Comparison of ENCODE assay signal across 14 cellular contexts in the genomic region with DNA sequence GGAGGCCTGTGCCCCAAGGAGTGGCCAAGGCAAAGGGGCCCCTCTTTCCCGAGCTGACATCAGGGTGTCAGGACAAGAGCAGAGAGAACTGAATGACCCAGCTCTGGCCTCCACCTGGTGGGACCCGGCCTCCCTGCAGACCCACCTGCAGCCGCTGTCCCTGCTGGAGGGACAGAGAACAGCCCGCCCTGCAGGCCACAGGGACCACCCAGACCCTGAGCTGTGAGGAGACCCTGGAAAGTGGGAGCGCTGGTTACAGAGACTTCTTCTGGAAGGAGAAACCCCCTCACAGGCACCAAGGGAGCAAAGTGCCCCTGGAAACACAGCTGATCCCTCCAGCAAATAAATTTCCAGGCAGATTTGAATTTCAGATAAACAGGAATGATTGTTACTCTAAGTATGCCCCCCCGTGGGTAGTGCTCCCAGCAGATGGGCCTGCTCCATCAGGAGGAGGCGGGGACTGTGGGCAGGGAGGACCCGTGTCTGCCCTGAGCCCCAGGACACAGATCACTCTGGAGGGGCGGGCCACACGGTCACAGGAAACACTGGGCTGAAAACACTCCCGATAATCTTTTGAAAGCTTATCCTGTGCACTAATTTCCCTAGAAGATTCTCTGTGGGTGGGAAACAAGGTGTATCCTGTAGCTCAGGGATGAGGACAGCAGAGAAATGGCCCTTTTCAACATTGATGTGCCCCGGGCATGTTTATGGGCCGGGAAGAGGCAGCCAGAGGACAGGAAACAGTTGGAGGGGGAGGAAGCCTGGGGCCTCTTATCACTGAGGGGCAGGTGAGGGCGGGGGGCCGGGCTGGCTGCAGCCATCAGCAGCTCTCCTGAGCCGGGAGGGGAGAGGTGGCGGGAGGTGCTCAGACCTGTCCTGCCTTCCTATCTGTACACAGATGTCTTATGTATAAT.
DNase-seq lines count a peak whose midpoint lies in the region; ATAC-seq, FAIRE-seq and TF ChIP-seq lines count a peak whose summit lies in the region.
"Had no signal": no experiment of that assay in that cellular context is flagged by ENCODE, and none has a peak within 500 bp of the region (broad histone marks: within the 10 kb centered on the region; RNA-seq: fewer than 3 reads in every experiment).

No MANE protein-coding gene starts in this region.

- no peak overlapping the region for H3K4me3 Mint-ChIP-seq in natural killer cell treated with Interleukin-12 subunit alpha and Interleukin-12 subunit beta and Interleukin-15 and Interleukin-18, amount 100 ng/mL, for 72 hours
- H3K4me3 Mint-ChIP-seq: activated naive CD4-positive, alpha-beta T cell treated with anti-CD3 and anti-CD28 coated beads for 36 hours; stimulated activated effector memory CD8-positive, alpha-beta T cell treated with anti-CD3 and anti-CD28 coated beads, Interleukin-12 subunit alpha, Interleukin-12 subunit beta, amount 100 ng/mL, for 72 hours had no signal

- no peaks in the 10 kb centered on the region for H3K9me3 Mint-ChIP-seq in natural killer cell treated with Interleukin-12 subunit alpha and Interleukin-12 subunit beta and Interleukin-15 and Interleukin-18, amount 100 ng/mL, for 72 hours
- H3K9me3 Mint-ChIP-seq: stimulated activated effector memory CD8-positive, alpha-beta T cell treated with anti-CD3 and anti-CD28 coated beads, Interleukin-12 subunit alpha, Interleukin-12 subunit beta, amount 100 ng/mL, for 72 hours had no signal

- H3K27ac Mint-ChIP-seq in natural killer cell treated with Interleukin-12 subunit alpha and Interleukin-12 subunit beta and Interleukin-15 and Interleukin-18, amount 100 ng/mL, for 72 hours: no peak overlapping the region
- H3K27ac Mint-ChIP-seq: activated naive CD4-positive, alpha-beta T cell treated with anti-CD3 and anti-CD28 coated beads for 36 hours; stimulated activated effector memory CD8-positive, alpha-beta T cell treated with anti-CD3 and anti-CD28 coated beads, Interleukin-12 subunit alpha, Interleukin-12 subunit beta, amount 100 ng/mL, for 72 hours had no signal

- WGBS in thyroid gland, 2 donors: 36 to 53% methylated on average over 11 to 17 of the region's 17 CpGs

- H3K9me3 ChIP-seq in kidney (ENCODE audit: control insufficient read depth in 1 of 2, low read length in 2 of 2): no peaks in the 10 kb centered on the region
- no peaks in the 10 kb centered on the region for H3K9me3 ChIP-seq in thyroid gland
- H3K9me3 ChIP-seq: SJCRH30 had no signal

- peaks cover 20 to 24% of the 10 kb centered on the region in 2 donors for H3K27me3 Mint-ChIP-seq in natural killer cell treated with Interleukin-12 subunit alpha and Interleukin-12 subunit beta and Interleukin-15 and Interleukin-18, amount 100 ng/mL, for 72 hours

- no peaks in the 10 kb centered on the region for H3K36me3 ChIP-seq in kidney (ENCODE audit: control insufficient read depth in 1 of 2, insufficient read depth in 2 of 2, low read length in 2 of 2)
- H3K36me3 ChIP-seq in thyroid gland: no peaks in the 10 kb centered on the region
- H3K36me3 ChIP-seq: SJCRH30 had no signal

- TF ChIP-seq POLR2A in thyroid gland (IDR thresholded peaks at IDR 0.05): no peak

- H3K27me3 ChIP-seq in thyroid gland: no peaks in the 10 kb centered on the region
- H3K27me3 ChIP-seq: SJCRH30 had no signal

- peak overlapping the region in 1 of 2 donors; percentile 12 for H3K9ac ChIP-seq in kidney (ENCODE audit: low read length in 2 of 2)

- no peaks in the 10 kb centered on the region for H3K4me1 ChIP-seq in kidney (ENCODE audit: control insufficient read depth in 1 of 2, insufficient read depth in 1 of 2, low read depth in 1 of 2, low read length in 2 of 2)
- H3K4me1 ChIP-seq in thyroid gland: peaks cover 7 to 8% of the 10 kb centered on the region in 2 donors
- H3K4me1 ChIP-seq: SJCRH30 had no signal

- no peak for ATAC-seq in natural killer cell treated with Interleukin-12 subunit alpha and Interleukin-12 subunit beta and Interleukin-15 and Interleukin-18, amount 100 ng/mL, for 72 hours
- ATAC-seq: stimulated activated effector memory CD8-positive, alpha-beta T cell treated with anti-CD3 and anti-CD28 coated beads, Interleukin-12 subunit alpha, Interleukin-12 subunit beta, amount 100 ng/mL, for 72 hours had no signal

- peak; percentile 36 for DNase-seq in DMS 273 (lab: John Stamatoyannopoulos, UW; ENCODE audit: unreplicated experiment)
- no peak for DNase-seq in DMS 273 treated with DMSO at 0.1 percent for 48 hours (lab: John Stamatoyannopoulos, UW)
- peak; percentile 86 for DNase-seq in kidney
- peak; percentile 55 to 61 for DNase-seq in thyroid gland
- no peak for DNase-seq in natural killer cell treated with Interleukin-12 subunit alpha and Interleukin-12 subunit beta and Interleukin-15 and Interleukin-18, amount 100 ng/mL, for 72 hours (ENCODE audit: low spot score)
- no peak for DNase-seq in NCI-H1105 treated with DMSO at 0.1 percent for 48 hours (lab: John Stamatoyannopoulos, UW)
- DNase-seq in NCI-H2081 (lab: John Stamatoyannopoulos, UW): no peak
- DNase-seq: activated CD4-positive, alpha-beta T cell treated with anti-CD3 and anti-CD28 coated beads, Interleukin-2, amount 50 U/mL, for 4 hours; activated naive CD4-positive, alpha-beta T cell treated with anti-CD3 and anti-CD28 coated beads for 36 hours; cortex of kidney had no signal

- TF ChIP-seq CTCF in VCaP (conservative IDR thresholded peaks at IDR 0.05) (no peak), kidney (IDR thresholded peaks at IDR 0.05; ENCODE audit: borderline replicate concordance, extremely low read depth, insufficient read depth) (no peak), thyroid gland (IDR thresholded peaks at IDR 0.05) (no peak)

- H3K36me3 Mint-ChIP-seq in natural killer cell treated with Interleukin-12 subunit alpha and Interleukin-12 subunit beta and Interleukin-15 and Interleukin-18, amount 100 ng/mL, for 72 hours: no peaks in the 10 kb centered on the region
- H3K36me3 Mint-ChIP-seq: stimulated activated effector memory CD8-positive, alpha-beta T cell treated with anti-CD3 and anti-CD28 coated beads, Interleukin-12 subunit alpha, Interleukin-12 subunit beta, amount 100 ng/mL, for 72 hours had no signal

- H3K4me1 Mint-ChIP-seq in natural killer cell treated with Interleukin-12 subunit alpha and Interleukin-12 subunit beta and Interleukin-15 and Interleukin-18, amount 100 ng/mL, for 72 hours (ENCODE audit: low read depth in 2 of 2): no peaks in the 10 kb centered on the region
- H3K4me1 Mint-ChIP-seq: stimulated activated effector memory CD8-positive, alpha-beta T cell treated with anti-CD3 and anti-CD28 coated beads, Interleukin-12 subunit alpha, Interleukin-12 subunit beta, amount 100 ng/mL, for 72 hours had no signal

- intact Hi-C loops in kidney (cut with DNase I): no loop called here
- intact Hi-C loops in thyroid gland (cut with DNase I): no loop called here

- no peak for FAIRE-seq in kidney (lab: Jason Lieb, UNC)

- H3K4me3 ChIP-seq in kidney (ENCODE audit: low read length in 2 of 2) (no peak overlapping the region), thyroid gland (replicated peaks in 1 of 3) (no peak overlapping the region)
- H3K4me3 ChIP-seq: SJCRH30 had no signal

- peak overlapping the region; percentile 14; the same call in 1 of the 2 replicates for H3K27ac ChIP-seq in VCaP
- H3K27ac ChIP-seq in kidney (ENCODE audit: low read depth in 2 of 2, low read length in 2 of 2): no peak overlapping the region
- H3K27ac ChIP-seq in thyroid gland: peak overlapping the region; percentile 30 to 70 (median 55)
- H3K27ac ChIP-seq: 22Rv1, SJCRH30 had no signal

Comparison
In these comparisons a context has a peak if more than half of its experiments do, and no peak if none do; other contexts are left out.
1. DNase-seq: peak in DMS 273 (single experiment), kidney (single experiment) and thyroid gland (2 of 2); none in DMS 273 treated with DMSO at 0.1 percent for 48 hours (single experiment), natural killer cell treated with Interleukin-12 subunit alpha and Interleukin-12 subunit beta and Interleukin-15 and Interleukin-18, amount 100 ng/mL, for 72 hours (single experiment), NCI-H1105 treated with DMSO at 0.1 percent for 48 hours (single experiment) and NCI-H2081 (0 of 2).
2. H3K27ac ChIP-seq: peak in VCaP (single experiment) and thyroid gland (3 of 3); none in kidney (0 of 2).